ENCODE assay signal across 24 cellular contexts in genomic region chrX:154115071-154115470, GRCh38. TPM values are rescaled to one million over a fixed set of nuclear protein-coding genes. Genes with fewer than 3 reads are reported as not detected.
"Had no signal": no experiment of that assay in that cellular context is flagged by ENCODE, and none has a peak within 500 bp of the region (broad histone marks: within the 10 kb centered on the region; RNA-seq: fewer than 3 reads in every experiment).

No MANE protein-coding gene starts in this region.

- H3K27ac Mint-ChIP-seq: activated B cell treated with CpG ODN at 0.5 μM for 24 hours; activated CD4-positive, alpha-beta T cell treated with anti-CD3 and anti-CD28 coated beads, Interleukin-2, amount 10 ng/mL, durations not matched to agents 7 days and 5 days; activated CD8-positive, alpha-beta T cell treated with anti-CD3 and anti-CD28 coated beads for 36 hours; activated naive CD8-positive, alpha-beta T cell treated with anti-CD3 and anti-CD28 coated beads for 36 hours; activated T-cell treated with anti-CD3 and anti-CD28 coated beads, Interleukin-2, amount 50 U/mL, for 72 hours; IgD-negative memory B cell had no signal

- H3K9me3 ChIP-seq: SJSA1 had no signal

- H3K27me3 Mint-ChIP-seq: activated B cell treated with CpG ODN at 0.5 μM for 24 hours; activated CD4-positive, alpha-beta T cell treated with anti-CD3 and anti-CD28 coated beads, Interleukin-2, amount 10 ng/mL, durations not matched to agents 7 days and 5 days; activated CD8-positive, alpha-beta T cell treated with anti-CD3 and anti-CD28 coated beads for 36 hours; activated naive CD8-positive, alpha-beta T cell treated with anti-CD3 and anti-CD28 coated beads for 36 hours; IgD-negative memory B cell had no signal

- DNase-seq: activated B cell treated with CpG ODN at 0.5 μM for 24 hours; activated CD4-positive, alpha-beta T cell treated with anti-CD3 and anti-CD28 coated beads, Interleukin-2, amount 10 ng/mL, durations not matched to agents 7 days and 5 days; activated CD8-positive, alpha-beta memory T cell treated with anti-CD3 and anti-CD28 coated beads, Interleukin-2, amount 50 U/mL, for 4 hours; activated CD8-positive, alpha-beta T cell treated with anti-CD3 and anti-CD28 coated beads for 36 hours; activated naive CD8-positive, alpha-beta T cell treated with anti-CD3 and anti-CD28 coated beads for 36 hours; activated T-cell treated with anti-CD3 and anti-CD28 coated beads, Interleukin-2, amount 50 U/mL, for 72 hours; cerebellar nuclear complex; NCI-H1092 treated with DMSO at 0.1 percent for 48 hours; NCI-H1417 treated with DMSO at 0.1 percent for 48 hours; NCI-H1694; NCI-H2029; NCI-H2107; NCI-H510A treated with DMSO at 0.1 percent for 48 hours; NCI-H69; NK-92 treated with Interleukin-12 subunit alpha and Interleukin-12 subunit beta, amount 100 ng/mL, for 24 hours; OCI-M1; Right ventricle myocardium superior; T-helper 9 cell had no signal

- H3K36me3 Mint-ChIP-seq: activated naive CD8-positive, alpha-beta T cell treated with anti-CD3 and anti-CD28 coated beads for 36 hours; IgD-negative memory B cell had no signal

- H3K9me3 Mint-ChIP-seq: activated B cell treated with CpG ODN at 0.5 μM for 24 hours; activated CD4-positive, alpha-beta T cell treated with anti-CD3 and anti-CD28 coated beads, Interleukin-2, amount 10 ng/mL, durations not matched to agents 7 days and 5 days; activated CD8-positive, alpha-beta T cell treated with anti-CD3 and anti-CD28 coated beads for 36 hours; activated naive CD8-positive, alpha-beta T cell treated with anti-CD3 and anti-CD28 coated beads for 36 hours; activated T-cell treated with anti-CD3 and anti-CD28 coated beads, Interleukin-2, amount 50 U/mL, for 72 hours; IgD-negative memory B cell had no signal

- ATAC-seq: activated CD8-positive, alpha-beta T cell treated with anti-CD3 and anti-CD28 coated beads for 36 hours; activated T-cell treated with anti-CD3 and anti-CD28 coated beads, Interleukin-2, amount 50 U/mL, for 72 hours; Panc1; SK-N-SH treated with all-trans-retinoic acid at 6 μM for 48 hours had no signal

- H3K4me3 Mint-ChIP-seq: activated B cell treated with CpG ODN at 0.5 μM for 24 hours; activated CD4-positive, alpha-beta T cell treated with anti-CD3 and anti-CD28 coated beads, Interleukin-2, amount 10 ng/mL, durations not matched to agents 7 days and 5 days; activated CD8-positive, alpha-beta T cell treated with anti-CD3 and anti-CD28 coated beads for 36 hours; activated naive CD8-positive, alpha-beta T cell treated with anti-CD3 and anti-CD28 coated beads for 36 hours; IgD-negative memory B cell had no signal

RNA-seq across cellular contexts. Expression of gene OPN1LW, which starts 29.0 kb away (rescaled TPM):
- total RNA-seq: activated B cell treated with CpG ODN at 0.5 μM for 24 hours; activated CD4-positive, alpha-beta T cell treated with anti-CD3 and anti-CD28 coated beads, Interleukin-2, amount 10 ng/mL, durations not matched to agents 7 days and 5 days; activated CD8-positive, alpha-beta T cell treated with anti-CD3 and anti-CD28 coated beads for 36 hours; activated naive CD8-positive, alpha-beta T cell treated with anti-CD3 and anti-CD28 coated beads for 36 hours; activated T-cell treated with anti-CD3 and anti-CD28 coated beads, Interleukin-2, amount 50 U/mL, for 72 hours; cardiac septum; MCF 10A; Right ventricle myocardium superior; SJSA1 had no signal
